23 cellular contexts compared by ENCODE assay signal in the genomic region with DNA sequence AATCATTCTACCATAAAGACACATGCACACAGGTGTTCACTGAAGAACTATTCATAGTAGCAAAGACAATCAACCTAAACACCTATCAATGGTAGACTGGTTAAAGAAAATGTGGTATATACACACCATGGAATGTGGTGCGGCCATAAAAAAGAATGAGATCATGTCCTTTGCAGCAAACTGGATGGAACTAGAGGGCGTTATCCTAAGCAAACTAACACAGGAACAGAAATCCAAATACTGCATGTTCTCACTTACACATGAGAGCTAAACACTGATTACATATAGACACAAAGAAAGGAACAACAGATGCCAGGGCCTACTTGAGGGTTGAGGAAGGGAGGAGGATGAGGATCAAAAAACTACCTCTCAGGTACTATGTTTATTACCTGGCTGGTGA.
DNase-seq lines count a peak whose midpoint lies in the region; ATAC-seq, FAIRE-seq and TF ChIP-seq lines count a peak whose summit lies in the region.
"Had no signal": no experiment of that assay in that cellular context is flagged by ENCODE, and none has a peak within 500 bp of the region (broad histone marks: within the 10 kb centered on the region; RNA-seq: fewer than 3 reads in every experiment).

No MANE protein-coding gene starts in this region.

- DNase-seq in NCI-H748 (lab: John Stamatoyannopoulos, UW; ENCODE audit: unreplicated experiment) (peak; percentile 34), NCI-H748 treated with DMSO at 0.1 percent for 48 hours (lab: John Stamatoyannopoulos, UW) (no peak), astrocyte (ENCODE audit: low read depth) (peak; percentile 5), right lobe of liver (no peak)
- DNase-seq: ACHN; BE2C; C1 segment of cervical spinal cord; Caco-2; CD4-positive, CD25-positive, alpha-beta regulatory T cell; CD8-positive, alpha-beta memory T cell; DMS79; GDM1; H9 had no signal

- peaks cover 6% of the 10 kb centered on the region for H3K4me1 Mint-ChIP-seq in astrocyte (ENCODE audit: low read depth, unreplicated experiment)
- H3K4me1 Mint-ChIP-seq: CD4-positive, CD25-positive, alpha-beta regulatory T cell; CD8-positive, alpha-beta memory T cell had no signal

- no peak for FAIRE-seq in astrocyte (lab: Jason Lieb, UNC)
- FAIRE-seq: A204.1, D721Med, GM12892, GM18507, H1 had no signal

- TF ChIP-seq POLR2A in right lobe of liver (IDR thresholded peaks at IDR 0.05), result no peak

- peaks cover 22% of the 10 kb centered on the region for H3K27me3 Mint-ChIP-seq in astrocyte (ENCODE audit: low read depth, unreplicated experiment)
- H3K27me3 Mint-ChIP-seq: CD4-positive, CD25-positive, alpha-beta regulatory T cell had no signal

- H3K79me2 ChIP-seq in astrocyte (ENCODE audit: insufficient read depth, low read length), result no peaks in the 10 kb centered on the region

- H2AFZ ChIP-seq in astrocyte (ENCODE audit: low read depth, low read length), result no peak overlapping the region

- CTCF ChIA-PET in HEK293 (lab: Yijun Ruan, JAX), result interaction anchor here (0.6 kb wide), 3 partner anchors 13 to 120 kb away, joined by 3 to 4 read pairs (median 3); no protein-coding TSS in a partner anchor

- ATAC-seq in right lobe of liver (no peak), GM21381 (IDR thresholded peaks at IDR 0.05; ENCODE audit: unreplicated experiment) (no peak), HG03469 (IDR thresholded peaks at IDR 0.05; ENCODE audit: unreplicated experiment) (no peak)

- no peaks in the 10 kb centered on the region for H3K9me3 Mint-ChIP-seq in astrocyte (ENCODE audit: unreplicated experiment)
- H3K9me3 Mint-ChIP-seq: H9 had no signal

- H3K4me1 ChIP-seq in HEK293 (ENCODE audit: control insufficient read depth, insufficient read depth, low read length) (no peaks in the 10 kb centered on the region), astrocyte (ENCODE audit: insufficient read depth, low read length) (peaks cover 16% of the 10 kb centered on the region), right lobe of liver (no peaks in the 10 kb centered on the region)
- H3K4me1 ChIP-seq: BE2C had no signal

- no peaks in the 10 kb centered on the region for H4K20me1 ChIP-seq in astrocyte (ENCODE audit: insufficient read depth, low read length)

- no peak overlapping the region for H3K4me3 Mint-ChIP-seq in astrocyte (ENCODE audit: unreplicated experiment)
- H3K4me3 Mint-ChIP-seq: CD4-positive, CD25-positive, alpha-beta regulatory T cell; CD8-positive, alpha-beta memory T cell; H9 had no signal

- H3K27ac ChIP-seq in HEK293 (ENCODE audit: extremely low read depth, low read depth, low read length), result no peak overlapping the region
- no peak overlapping the region for H3K27ac ChIP-seq in astrocyte (ENCODE audit: low read depth, low read length)
- H3K27ac ChIP-seq in right lobe of liver, result no peak overlapping the region
- H3K27ac ChIP-seq: HL-60, KMS-11 had no signal

- H3K9me3 ChIP-seq in HEK293 (ENCODE audit: control insufficient read depth, insufficient read depth, low read depth, low read length) (no peaks in the 10 kb centered on the region), astrocyte (ENCODE audit: insufficient read depth, low read depth, low read length) (no peaks in the 10 kb centered on the region), right lobe of liver (no peaks in the 10 kb centered on the region)
- H3K9me3 ChIP-seq: BE2C, Caco-2 had no signal

- no peaks in the 10 kb centered on the region for H3K36me3 Mint-ChIP-seq in astrocyte (ENCODE audit: low read depth, unreplicated experiment)
- H3K36me3 Mint-ChIP-seq: CD4-positive, CD25-positive, alpha-beta regulatory T cell; CD8-positive, alpha-beta memory T cell had no signal

- H3K27ac Mint-ChIP-seq in astrocyte (ENCODE audit: unreplicated experiment), result no peak overlapping the region
- H3K27ac Mint-ChIP-seq: CD4-positive, CD25-positive, alpha-beta regulatory T cell; CD8-positive, alpha-beta memory T cell; H9 had no signal

- intact Hi-C loops in right lobe of liver (cut with DNase I), result no loop called here

- 48% methylated on average over 2 of the region's 2 CpGs for WGBS in right lobe of liver (ENCODE audit: insufficient coverage, low coverage, low lambda C conversion rate, missing lambda C conversion rate)

- no peak overlapping the region for H3K9ac ChIP-seq in astrocyte (ENCODE audit: low read length)
- H3K9ac ChIP-seq: KMS-11 had no signal

- no peak overlapping the region for H3K4me3 ChIP-seq in HEK293 (ENCODE audit: low read depth, low read length)
- H3K4me3 ChIP-seq in astrocyte (ENCODE audit: insufficient read depth, low read depth, low read length), result no peak overlapping the region
- H3K4me3 ChIP-seq in right lobe of liver, result no peak overlapping the region

- TF ChIP-seq CTCF in HEK293 (tag by site-specific recombination; IDR thresholded peaks at IDR 0.05), result no peak
- no peak for TF ChIP-seq CTCF in astrocyte (IDR thresholded peaks at IDR 0.05; ENCODE audit: insufficient read depth, low read depth, low read length)
- TF ChIP-seq CTCF in right lobe of liver (IDR thresholded peaks at IDR 0.05), result no peak

- H3K36me3 ChIP-seq in HEK293 (ENCODE audit: control insufficient read depth in 2 of 2, insufficient read depth in 1 of 2, low read length in 2 of 2) (no peaks in the 10 kb centered on the region), astrocyte (ENCODE audit: insufficient read depth, low read length) (no peaks in the 10 kb centered on the region), right lobe of liver (no peaks in the 10 kb centered on the region)
- H3K36me3 ChIP-seq: BE2C had no signal

- POLR2A ChIA-PET in HEK293 (lab: Yijun Ruan, JAX), result no interaction called here

- H3K4me2 ChIP-seq in astrocyte (ENCODE audit: low read length), result no peak overlapping the region
- H3K4me2 ChIP-seq: KMS-11 had no signal

- H3K27me3 ChIP-seq in astrocyte (ENCODE audit: insufficient read depth, low read length) (no peaks in the 10 kb centered on the region), right lobe of liver (no peaks in the 10 kb centered on the region)
- H3K27me3 ChIP-seq: BE2C had no signal

TF ChIP-seq in HEK293, 187 proteins besides CTCF, POLR2A, EP300 and RAD21:
- TF ChIP-seq ZNF335 (tag by site-specific recombination; conservative IDR thresholded peaks at IDR 0.05) (0 out of 2 replicates have a peak, but pooled peaks have one; percentile 5), ZNF140 (tag by site-specific recombination; IDR thresholded peaks at IDR 0.05) (no peak), ZNF211 (tag by site-specific recombination; IDR thresholded peaks at IDR 0.05; ENCODE audit: low read depth) (peak; percentile 66; the same call in 1 of the 2 replicates), ZNF600 (tag by site-specific recombination; IDR thresholded peaks at IDR 0.05) (peak; percentile 57)

Comparison
In these comparisons a context has a peak if more than half of its experiments do, and no peak if none do; other contexts are left out.
1. DNase-seq: peak in NCI-H748 (single experiment) and astrocyte (single experiment); none in NCI-H748 treated with DMSO at 0.1 percent for 48 hours (single experiment) and right lobe of liver (0 of 3).